1 cellular context compared by ENCODE assay signal in the genomic region with DNA sequence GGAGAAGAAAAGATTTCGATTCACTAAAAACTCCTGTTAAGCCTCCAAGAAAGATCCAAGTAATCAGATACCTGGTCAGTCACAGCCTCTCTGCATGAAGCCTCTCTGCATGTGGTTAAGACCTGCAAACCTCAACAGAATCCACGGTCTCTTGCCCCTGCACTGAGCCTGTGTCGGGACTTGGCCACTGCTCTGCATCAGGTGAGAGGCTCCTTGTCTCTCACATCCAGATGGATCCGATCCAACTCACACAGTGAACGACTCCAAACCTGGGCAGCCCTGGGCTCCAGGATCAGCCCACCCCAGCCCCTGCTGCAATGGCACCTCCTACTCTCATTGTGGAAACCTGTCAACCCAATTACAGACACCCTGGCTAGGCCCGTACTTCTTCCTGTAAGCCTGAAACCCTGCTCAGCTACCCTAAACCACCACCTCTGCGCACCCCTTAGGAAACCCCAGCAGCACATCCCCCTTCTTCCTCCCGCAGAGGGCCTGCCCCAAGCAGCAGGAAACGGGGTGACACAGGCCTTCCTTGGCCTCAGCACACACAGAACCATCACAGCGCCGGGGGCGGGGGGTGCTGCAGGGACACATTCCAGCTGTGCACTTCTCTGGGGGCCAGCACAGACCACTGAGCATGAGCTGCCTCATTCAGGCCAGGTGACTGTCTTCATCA.
TF ChIP-seq lines count a peak whose summit lies in the region.

No MANE protein-coding gene starts in this region.

TF ChIP-seq in GM12878, 131 proteins besides CTCF, POLR2A, EP300 and RAD21 (continued from another document and continues in another):
- TF ChIP-seq NR2C2 (IDR thresholded peaks at IDR 0.05; ENCODE audit: borderline replicate concordance, control insufficient read depth, insufficient read length, low read depth) (no peak), SIX5 (IDR thresholded peaks at IDR 0.05; ENCODE audit: low read depth, low read length, severe bottlenecking) (no peak), RBBP5 (conservative IDR thresholded peaks at IDR 0.05) (no peak), HDGF (IDR thresholded peaks at IDR 0.05) (peak; percentile 64; the same call in 1 of the 2 replicates), ZNF622 (IDR thresholded peaks at IDR 0.05) (no peak), CBX3 (IDR thresholded peaks at IDR 0.05; ENCODE audit: borderline replicate concordance, low read depth) (no peak), SIN3A (IDR thresholded peaks at IDR 0.05; ENCODE audit: low read depth, low read length) (no peak), EGR1 (IDR thresholded peaks at IDR 0.05; ENCODE audit: borderline replicate concordance in 1 of 2, low read depth in 2 of 2, low read length in 2 of 2) (peak in 1 of 2 experiments; percentile 69; a peak in 2 of 3 replicates), GABPA (IDR thresholded peaks at IDR 0.05; ENCODE audit: low read depth) (0 out of 2 replicates have a peak, but pooled peaks have one; percentile 27), LARP7 (IDR thresholded peaks at IDR 0.05) (no peak; the same call in 1 of the 2 replicates), SRF (IDR thresholded peaks at IDR 0.05; ENCODE audit: low read depth in 2 of 2, low read length in 2 of 2) (no peak), WRNIP1 (IDR thresholded peaks at IDR 0.05; ENCODE audit: borderline replicate concordance, low read depth, low read length) (no peak), POU2F2 (IDR thresholded peaks at IDR 0.05; ENCODE audit: borderline replicate concordance, low read depth, low read length) (no peak), BMI1 (IDR thresholded peaks at IDR 0.05; ENCODE audit: borderline replicate concordance) (no peak), YY1 (IDR thresholded peaks at IDR 0.05; ENCODE audit: low read depth, low read length) (0 out of 2 replicates have a peak, but pooled peaks have one; percentile 11), ATF7 (IDR thresholded peaks at IDR 0.05; ENCODE audit: low read depth) (peak; percentile 51; the same call in 1 of the 2 replicates), CHD1 (IDR thresholded peaks at IDR 0.05; ENCODE audit: low read depth, low read length) (no peak), BCL11A (IDR thresholded peaks at IDR 0.05; ENCODE audit: low read depth, low read length) (no peak), POLR2AphosphoS5 (IDR thresholded peaks at IDR 0.05; ENCODE audit: low read length) (no peak), FOS (IDR thresholded peaks at IDR 0.05; ENCODE audit: borderline replicate concordance, extremely low read depth, insufficient read length) (no peak), BHLHE40 (IDR thresholded peaks at IDR 0.05; ENCODE audit: borderline replicate concordance in 1 of 2, low read depth in 2 of 2, low read length in 1 of 2) (peak; percentile 21 to 61; a peak in 2 of 4 replicates), MTA2 (IDR thresholded peaks at IDR 0.05; ENCODE audit: low read depth) (peak; percentile 47; the same call in 1 of the 2 replicates), TAF1 (IDR thresholded peaks at IDR 0.05; ENCODE audit: borderline replicate concordance, low read depth, low read length) (no peak), IKZF1 (conservative IDR thresholded peaks at IDR 0.05) (peak; percentile 79), RB1 (IDR thresholded peaks at IDR 0.05; ENCODE audit: borderline replicate concordance) (0 out of 2 replicates have a peak, but pooled peaks have one; percentile 30), MTA3 (IDR thresholded peaks at IDR 0.05; ENCODE audit: borderline replicate concordance, low read length) (peak; percentile 72; the same call in 1 of the 2 replicates), POLR2AphosphoS2 (IDR thresholded peaks at IDR 0.05; ENCODE audit: low read depth, low read length) (no peak), YBX1 (IDR thresholded peaks at IDR 0.05) (no peak)
- TF ChIP-seq, protein P1, sequence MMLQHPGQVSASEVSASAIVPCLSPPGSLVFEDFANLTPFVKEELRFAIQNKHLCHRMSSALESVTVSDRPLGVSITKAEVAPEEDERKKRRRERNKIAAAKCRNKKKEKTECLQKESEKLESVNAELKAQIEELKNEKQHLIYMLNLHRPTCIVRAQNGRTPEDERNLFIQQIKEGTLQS (IDR thresholded peaks at IDR 0.05; ENCODE audit: borderline replicate concordance, extremely low read depth, low read depth, low read length): no peak
- TF ChIP-seq, protein P2, sequence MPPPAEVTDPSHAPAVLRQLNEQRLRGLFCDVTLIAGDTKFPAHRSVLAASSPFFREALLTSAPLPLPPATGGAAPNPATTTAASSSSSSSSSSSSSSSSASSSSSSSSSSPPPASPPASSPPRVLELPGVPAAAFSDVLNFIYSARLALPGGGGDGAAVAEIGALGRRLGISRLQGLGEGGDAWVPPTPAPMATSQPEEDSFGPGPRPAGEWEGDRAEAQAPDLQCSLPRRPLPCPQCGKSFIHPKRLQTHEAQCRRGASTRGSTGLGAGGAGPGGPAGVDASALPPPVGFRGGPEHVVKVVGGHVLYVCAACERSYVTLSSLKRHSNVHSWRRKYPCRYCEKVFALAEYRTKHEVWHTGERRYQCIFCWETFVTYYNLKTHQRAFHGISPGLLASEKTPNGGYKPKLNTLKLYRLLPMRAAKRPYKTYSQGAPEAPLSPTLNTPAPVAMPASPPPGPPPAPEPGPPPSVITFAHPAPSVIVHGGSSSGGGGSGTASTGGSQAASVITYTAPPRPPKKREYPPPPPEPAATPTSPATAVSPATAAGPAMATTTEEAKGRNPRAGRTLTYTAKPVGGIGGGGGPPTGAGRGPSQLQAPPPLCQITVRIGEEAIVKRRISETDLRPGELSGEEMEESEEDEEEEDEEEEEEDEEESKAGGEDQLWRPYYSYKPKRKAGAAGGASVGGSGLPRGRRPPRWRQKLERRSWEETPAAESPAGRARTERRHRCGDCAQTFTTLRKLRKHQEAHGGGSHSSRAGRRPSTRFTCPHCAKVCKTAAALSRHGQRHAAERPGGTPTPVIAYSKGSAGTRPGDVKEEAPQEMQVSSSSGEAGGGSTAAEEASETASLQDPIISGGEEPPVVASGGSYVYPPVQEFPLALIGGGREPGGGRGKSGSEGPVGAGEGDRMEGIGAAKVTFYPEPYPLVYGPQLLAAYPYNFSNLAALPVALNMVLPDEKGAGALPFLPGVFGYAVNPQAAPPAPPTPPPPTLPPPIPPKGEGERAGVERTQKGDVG (CRISPR knock-in tag; IDR thresholded peaks at IDR 0.05): no peak
- TF ChIP-seq, protein P3, sequence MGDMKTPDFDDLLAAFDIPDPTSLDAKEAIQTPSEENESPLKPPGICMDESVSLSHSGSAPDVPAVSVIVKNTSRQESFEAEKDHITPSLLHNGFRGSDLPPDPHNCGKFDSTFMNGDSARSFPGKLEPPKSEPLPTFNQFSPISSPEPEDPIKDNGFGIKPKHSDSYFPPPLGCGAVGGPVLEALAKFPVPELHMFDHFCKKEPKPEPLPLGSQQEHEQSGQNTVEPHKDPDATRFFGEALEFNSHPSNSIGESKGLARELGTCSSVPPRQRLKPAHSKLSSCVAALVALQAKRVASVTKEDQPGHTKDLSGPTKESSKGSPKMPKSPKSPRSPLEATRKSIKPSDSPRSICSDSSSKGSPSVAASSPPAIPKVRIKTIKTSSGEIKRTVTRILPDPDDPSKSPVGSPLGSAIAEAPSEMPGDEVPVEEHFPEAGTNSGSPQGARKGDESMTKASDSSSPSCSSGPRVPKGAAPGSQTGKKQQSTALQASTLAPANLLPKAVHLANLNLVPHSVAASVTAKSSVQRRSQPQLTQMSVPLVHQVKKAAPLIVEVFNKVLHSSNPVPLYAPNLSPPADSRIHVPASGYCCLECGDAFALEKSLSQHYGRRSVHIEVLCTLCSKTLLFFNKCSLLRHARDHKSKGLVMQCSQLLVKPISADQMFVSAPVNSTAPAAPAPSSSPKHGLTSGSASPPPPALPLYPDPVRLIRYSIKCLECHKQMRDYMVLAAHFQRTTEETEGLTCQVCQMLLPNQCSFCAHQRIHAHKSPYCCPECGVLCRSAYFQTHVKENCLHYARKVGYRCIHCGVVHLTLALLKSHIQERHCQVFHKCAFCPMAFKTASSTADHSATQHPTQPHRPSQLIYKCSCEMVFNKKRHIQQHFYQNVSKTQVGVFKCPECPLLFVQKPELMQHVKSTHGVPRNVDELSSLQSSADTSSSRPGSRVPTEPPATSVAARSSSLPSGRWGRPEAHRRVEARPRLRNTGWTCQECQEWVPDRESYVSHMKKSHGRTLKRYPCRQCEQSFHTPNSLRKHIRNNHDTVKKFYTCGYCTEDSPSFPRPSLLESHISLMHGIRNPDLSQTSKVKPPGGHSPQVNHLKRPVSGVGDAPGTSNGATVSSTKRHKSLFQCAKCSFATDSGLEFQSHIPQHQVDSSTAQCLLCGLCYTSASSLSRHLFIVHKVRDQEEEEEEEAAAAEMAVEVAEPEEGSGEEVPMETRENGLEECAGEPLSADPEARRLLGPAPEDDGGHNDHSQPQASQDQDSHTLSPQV (IDR thresholded peaks at IDR 0.05): no peak
- TF ChIP-seq, protein P4, sequence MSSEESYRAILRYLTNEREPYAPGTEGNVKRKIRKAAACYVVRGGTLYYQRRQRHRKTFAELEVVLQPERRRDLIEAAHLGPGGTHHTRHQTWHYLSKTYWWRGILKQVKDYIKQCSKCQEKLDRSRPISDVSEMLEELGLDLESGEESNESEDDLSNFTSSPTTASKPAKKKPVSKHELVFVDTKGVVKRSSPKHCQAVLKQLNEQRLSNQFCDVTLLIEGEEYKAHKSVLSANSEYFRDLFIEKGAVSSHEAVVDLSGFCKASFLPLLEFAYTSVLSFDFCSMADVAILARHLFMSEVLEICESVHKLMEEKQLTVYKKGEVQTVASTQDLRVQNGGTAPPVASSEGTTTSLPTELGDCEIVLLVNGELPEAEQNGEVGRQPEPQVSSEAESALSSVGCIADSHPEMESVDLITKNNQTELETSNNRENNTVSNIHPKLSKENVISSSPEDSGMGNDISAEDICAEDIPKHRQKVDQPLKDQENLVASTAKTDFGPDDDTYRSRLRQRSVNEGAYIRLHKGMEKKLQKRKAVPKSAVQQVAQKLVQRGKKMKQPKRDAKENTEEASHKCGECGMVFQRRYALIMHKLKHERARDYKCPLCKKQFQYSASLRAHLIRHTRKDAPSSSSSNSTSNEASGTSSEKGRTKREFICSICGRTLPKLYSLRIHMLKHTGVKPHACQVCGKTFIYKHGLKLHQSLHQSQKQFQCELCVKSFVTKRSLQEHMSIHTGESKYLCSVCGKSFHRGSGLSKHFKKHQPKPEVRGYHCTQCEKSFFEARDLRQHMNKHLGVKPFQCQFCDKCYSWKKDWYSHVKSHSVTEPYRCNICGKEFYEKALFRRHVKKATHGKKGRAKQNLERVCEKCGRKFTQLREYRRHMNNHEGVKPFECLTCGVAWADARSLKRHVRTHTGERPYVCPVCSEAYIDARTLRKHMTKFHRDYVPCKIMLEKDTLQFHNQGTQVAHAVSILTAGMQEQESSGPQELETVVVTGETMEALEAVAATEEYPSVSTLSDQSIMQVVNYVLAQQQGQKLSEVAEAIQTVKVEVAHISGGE (CRISPR knock-in tag; IDR thresholded peaks at IDR 0.05): no peak
- TF ChIP-seq, protein P5, sequence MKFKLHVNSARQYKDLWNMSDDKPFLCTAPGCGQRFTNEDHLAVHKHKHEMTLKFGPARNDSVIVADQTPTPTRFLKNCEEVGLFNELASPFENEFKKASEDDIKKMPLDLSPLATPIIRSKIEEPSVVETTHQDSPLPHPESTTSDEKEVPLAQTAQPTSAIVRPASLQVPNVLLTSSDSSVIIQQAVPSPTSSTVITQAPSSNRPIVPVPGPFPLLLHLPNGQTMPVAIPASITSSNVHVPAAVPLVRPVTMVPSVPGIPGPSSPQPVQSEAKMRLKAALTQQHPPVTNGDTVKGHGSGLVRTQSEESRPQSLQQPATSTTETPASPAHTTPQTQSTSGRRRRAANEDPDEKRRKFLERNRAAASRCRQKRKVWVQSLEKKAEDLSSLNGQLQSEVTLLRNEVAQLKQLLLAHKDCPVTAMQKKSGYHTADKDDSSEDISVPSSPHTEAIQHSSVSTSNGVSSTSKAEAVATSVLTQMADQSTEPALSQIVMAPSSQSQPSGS (IDR thresholded peaks at IDR 0.05; ENCODE audit: low read length): no peak; the same call in 1 of the 2 replicates
- TF ChIP-seq, protein P6, sequence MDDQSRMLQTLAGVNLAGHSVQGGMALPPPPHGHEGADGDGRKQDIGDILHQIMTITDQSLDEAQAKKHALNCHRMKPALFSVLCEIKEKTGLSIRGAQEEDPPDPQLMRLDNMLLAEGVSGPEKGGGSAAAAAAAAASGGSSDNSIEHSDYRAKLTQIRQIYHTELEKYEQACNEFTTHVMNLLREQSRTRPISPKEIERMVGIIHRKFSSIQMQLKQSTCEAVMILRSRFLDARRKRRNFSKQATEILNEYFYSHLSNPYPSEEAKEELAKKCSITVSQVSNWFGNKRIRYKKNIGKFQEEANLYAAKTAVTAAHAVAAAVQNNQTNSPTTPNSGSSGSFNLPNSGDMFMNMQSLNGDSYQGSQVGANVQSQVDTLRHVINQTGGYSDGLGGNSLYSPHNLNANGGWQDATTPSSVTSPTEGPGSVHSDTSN (IDR thresholded peaks at IDR 0.05; ENCODE audit: insufficient replicate concordance, low read depth, low read length): no peak
- TF ChIP-seq, protein P7, sequence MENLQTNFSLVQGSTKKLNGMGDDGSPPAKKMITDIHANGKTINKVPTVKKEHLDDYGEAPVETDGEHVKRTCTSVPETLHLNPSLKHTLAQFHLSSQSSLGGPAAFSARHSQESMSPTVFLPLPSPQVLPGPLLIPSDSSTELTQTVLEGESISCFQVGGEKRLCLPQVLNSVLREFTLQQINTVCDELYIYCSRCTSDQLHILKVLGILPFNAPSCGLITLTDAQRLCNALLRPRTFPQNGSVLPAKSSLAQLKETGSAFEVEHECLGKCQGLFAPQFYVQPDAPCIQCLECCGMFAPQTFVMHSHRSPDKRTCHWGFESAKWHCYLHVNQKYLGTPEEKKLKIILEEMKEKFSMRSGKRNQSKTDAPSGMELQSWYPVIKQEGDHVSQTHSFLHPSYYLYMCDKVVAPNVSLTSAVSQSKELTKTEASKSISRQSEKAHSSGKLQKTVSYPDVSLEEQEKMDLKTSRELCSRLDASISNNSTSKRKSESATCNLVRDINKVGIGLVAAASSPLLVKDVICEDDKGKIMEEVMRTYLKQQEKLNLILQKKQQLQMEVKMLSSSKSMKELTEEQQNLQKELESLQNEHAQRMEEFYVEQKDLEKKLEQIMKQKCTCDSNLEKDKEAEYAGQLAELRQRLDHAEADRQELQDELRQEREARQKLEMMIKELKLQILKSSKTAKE (IDR thresholded peaks at IDR 0.05; ENCODE audit: low read depth, poor library complexity, severe bottlenecking): no peak
- TF ChIP-seq, protein P8, sequence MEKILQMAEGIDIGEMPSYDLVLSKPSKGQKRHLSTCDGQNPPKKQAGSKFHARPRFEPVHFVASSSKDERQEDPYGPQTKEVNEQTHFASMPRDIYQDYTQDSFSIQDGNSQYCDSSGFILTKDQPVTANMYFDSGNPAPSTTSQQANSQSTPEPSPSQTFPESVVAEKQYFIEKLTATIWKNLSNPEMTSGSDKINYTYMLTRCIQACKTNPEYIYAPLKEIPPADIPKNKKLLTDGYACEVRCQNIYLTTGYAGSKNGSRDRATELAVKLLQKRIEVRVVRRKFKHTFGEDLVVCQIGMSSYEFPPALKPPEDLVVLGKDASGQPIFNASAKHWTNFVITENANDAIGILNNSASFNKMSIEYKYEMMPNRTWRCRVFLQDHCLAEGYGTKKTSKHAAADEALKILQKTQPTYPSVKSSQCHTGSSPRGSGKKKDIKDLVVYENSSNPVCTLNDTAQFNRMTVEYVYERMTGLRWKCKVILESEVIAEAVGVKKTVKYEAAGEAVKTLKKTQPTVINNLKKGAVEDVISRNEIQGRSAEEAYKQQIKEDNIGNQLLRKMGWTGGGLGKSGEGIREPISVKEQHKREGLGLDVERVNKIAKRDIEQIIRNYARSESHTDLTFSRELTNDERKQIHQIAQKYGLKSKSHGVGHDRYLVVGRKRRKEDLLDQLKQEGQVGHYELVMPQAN (conservative IDR thresholded peaks at IDR 0.05): 0 out of 2 replicates have a peak, but pooled peaks have one; percentile 26
